ENCODE assay signal across 1 cellular context in the genomic region with DNA sequence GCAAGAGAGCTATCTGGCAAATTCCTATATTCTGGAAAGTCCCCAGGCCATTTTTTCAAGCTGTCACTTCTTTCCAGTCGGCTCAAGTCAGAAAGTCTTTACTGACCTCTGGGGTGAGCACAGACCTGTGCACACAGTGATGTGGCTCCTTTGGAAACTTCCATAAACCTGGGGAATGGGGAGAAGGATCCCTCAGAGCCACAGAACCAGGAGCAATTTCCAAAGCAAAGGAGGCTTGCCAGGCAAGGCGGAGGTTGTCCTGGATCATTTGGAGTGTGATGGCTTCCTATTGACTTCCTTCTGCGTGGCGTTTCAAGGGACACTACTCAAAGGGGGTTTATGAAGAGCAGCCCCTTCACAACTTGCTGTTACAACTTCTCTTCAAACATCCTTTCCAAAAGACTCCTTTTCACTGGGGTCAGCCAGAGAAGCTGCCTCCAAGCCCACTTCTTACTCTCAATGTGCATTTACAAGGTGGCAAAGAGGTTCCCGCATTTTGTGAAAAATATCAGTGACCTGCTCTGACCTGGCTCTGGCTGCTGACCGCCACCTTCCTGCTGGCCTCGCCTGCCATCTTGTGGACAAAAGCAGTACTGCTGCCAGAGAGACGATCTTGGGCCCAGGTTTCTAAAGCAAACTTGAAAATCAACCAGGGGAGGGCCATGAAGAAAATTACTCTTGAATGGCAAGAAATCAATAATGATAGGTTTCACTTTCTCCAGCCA.
TF ChIP-seq lines count a peak whose summit lies in the region.

No MANE protein-coding gene starts in this region.

TF ChIP-seq in HEK293, 187 proteins besides CTCF, POLR2A, EP300 and RAD21 (continued from another document):
- TF ChIP-seq, protein P1, sequence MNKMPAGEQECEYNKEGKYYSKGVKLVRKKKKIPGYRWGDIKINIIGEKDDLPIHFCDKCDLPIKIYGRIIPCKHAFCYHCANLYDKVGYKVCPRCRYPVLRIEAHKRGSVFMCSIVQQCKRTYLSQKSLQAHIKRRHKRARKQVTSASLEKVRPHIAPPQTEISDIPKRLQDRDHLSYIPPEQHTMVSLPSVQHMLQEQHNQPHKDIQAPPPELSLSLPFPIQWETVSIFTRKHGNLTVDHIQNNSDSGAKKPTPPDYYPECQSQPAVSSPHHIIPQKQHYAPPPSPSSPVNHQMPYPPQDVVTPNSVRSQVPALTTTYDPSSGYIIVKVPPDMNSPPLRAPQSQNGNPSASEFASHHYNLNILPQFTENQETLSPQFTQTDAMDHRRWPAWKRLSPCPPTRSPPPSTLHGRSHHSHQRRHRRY (tag by site-specific recombination; IDR thresholded peaks at IDR 0.05): no peak
- TF ChIP-seq ZSCAN23 (tag by site-specific recombination; IDR thresholded peaks at IDR 0.05) (no peak), YY2 (tag by site-specific recombination; IDR thresholded peaks at IDR 0.05) (no peak), ZNF501 (tag by site-specific recombination; IDR thresholded peaks at IDR 0.05) (no peak), ZNF335 (tag by site-specific recombination; conservative IDR thresholded peaks at IDR 0.05) (no peak), ZNF792 (tag by site-specific recombination; IDR thresholded peaks at IDR 0.05) (no peak), ZNF2 (tag by site-specific recombination; IDR thresholded peaks at IDR 0.05) (0 out of 2 replicates have a peak, but pooled peaks have one; percentile 22), ZNF530 (tag by site-specific recombination; IDR thresholded peaks at IDR 0.05; ENCODE audit: low read depth) (no peak), WT1 (tag by site-specific recombination; IDR thresholded peaks at IDR 0.05) (no peak), BCL11B (tag by site-specific recombination; IDR thresholded peaks at IDR 0.05; ENCODE audit: low read depth) (peak; percentile 76; the same call in 1 of the 2 replicates), ZNF664 (tag by site-specific recombination; IDR thresholded peaks at IDR 0.05) (no peak), ZNF747 (tag by site-specific recombination; IDR thresholded peaks at IDR 0.05) (no peak), ZNF548 (tag by site-specific recombination; IDR thresholded peaks at IDR 0.05) (no peak), ZNF561 (tag by site-specific recombination; IDR thresholded peaks at IDR 0.05; ENCODE audit: borderline replicate concordance) (0 out of 2 replicates have a peak, but pooled peaks have one; percentile 43), ZNF324 (tag by site-specific recombination; IDR thresholded peaks at IDR 0.05) (no peak), REPIN1 (tag by site-specific recombination; IDR thresholded peaks at IDR 0.05; ENCODE audit: low read depth) (no peak), SP2 (tag by site-specific recombination; IDR thresholded peaks at IDR 0.05) (no peak), BCL11A (tag by site-specific recombination; IDR thresholded peaks at IDR 0.05; ENCODE audit: low read depth) (0 out of 2 replicates have a peak, but pooled peaks have one; percentile 33)
- TF ChIP-seq, protein P2, sequence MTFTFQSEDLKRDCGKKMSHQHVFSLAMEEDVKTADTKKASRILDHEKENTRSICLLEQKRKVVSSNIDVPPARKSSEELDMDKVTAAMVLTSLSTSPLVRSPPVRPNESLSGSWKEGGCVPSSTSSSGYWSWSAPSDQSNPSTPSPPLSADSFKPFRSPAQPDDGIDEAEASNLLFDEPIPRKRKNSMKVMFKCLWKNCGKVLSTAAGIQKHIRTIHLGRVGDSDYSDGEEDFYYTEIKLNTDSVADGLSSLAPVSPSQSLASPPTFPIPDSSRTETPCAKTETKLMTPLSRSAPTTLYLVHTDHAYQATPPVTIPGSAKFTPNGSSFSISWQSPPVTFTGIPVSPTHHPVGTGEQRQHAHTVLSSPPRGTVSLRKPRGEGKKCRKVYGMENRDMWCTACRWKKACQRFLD (tag by site-specific recombination; IDR thresholded peaks at IDR 0.05): no peak
- TF ChIP-seq, protein P3, sequence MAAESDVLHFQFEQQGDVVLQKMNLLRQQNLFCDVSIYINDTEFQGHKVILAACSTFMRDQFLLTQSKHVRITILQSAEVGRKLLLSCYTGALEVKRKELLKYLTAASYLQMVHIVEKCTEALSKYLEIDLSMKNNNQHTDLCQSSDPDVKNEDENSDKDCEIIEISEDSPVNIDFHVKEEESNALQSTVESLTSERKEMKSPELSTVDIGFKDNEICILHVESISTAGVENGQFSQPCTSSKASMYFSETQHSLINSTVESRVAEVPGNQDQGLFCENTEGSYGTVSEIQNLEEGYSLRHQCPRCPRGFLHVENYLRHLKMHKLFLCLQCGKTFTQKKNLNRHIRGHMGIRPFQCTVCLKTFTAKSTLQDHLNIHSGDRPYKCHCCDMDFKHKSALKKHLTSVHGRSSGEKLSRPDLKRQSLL (tag by site-specific recombination; IDR thresholded peaks at IDR 0.05): no peak
- TF ChIP-seq, protein P4, sequence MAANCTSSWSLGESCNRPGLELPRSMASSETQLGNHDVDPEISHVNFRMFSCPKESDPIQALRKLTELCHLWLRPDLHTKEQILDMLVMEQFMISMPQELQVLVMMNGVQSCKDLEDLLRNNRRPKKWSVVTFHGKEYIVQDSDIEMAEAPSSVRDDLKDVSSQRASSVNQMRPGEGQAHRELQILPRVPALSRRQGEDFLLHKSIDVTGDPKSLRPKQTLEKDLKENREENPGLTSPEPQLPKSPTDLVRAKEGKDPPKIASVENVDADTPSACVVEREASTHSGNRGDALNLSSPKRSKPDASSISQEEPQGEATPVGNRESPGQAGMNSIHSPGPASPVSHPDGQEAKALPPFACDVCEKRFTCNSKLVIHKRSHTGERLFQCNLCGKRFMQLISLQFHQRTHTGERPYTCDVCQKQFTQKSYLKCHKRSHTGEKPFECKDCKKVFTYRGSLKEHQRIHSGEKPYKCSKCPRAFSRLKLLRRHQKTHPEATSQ (tag by site-specific recombination; IDR thresholded peaks at IDR 0.05): no peak
- TF ChIP-seq, protein P5, sequence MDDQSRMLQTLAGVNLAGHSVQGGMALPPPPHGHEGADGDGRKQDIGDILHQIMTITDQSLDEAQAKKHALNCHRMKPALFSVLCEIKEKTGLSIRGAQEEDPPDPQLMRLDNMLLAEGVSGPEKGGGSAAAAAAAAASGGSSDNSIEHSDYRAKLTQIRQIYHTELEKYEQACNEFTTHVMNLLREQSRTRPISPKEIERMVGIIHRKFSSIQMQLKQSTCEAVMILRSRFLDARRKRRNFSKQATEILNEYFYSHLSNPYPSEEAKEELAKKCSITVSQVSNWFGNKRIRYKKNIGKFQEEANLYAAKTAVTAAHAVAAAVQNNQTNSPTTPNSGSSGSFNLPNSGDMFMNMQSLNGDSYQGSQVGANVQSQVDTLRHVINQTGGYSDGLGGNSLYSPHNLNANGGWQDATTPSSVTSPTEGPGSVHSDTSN (CRISPR knock-in tag; IDR thresholded peaks at IDR 0.05): no peak
- TF ChIP-seq, protein P6, sequence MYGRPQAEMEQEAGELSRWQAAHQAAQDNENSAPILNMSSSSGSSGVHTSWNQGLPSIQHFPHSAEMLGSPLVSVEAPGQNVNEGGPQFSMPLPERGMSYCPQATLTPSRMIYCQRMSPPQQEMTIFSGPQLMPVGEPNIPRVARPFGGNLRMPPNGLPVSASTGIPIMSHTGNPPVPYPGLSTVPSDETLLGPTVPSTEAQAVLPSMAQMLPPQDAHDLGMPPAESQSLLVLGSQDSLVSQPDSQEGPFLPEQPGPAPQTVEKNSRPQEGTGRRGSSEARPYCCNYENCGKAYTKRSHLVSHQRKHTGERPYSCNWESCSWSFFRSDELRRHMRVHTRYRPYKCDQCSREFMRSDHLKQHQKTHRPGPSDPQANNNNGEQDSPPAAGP (tag by site-specific recombination; IDR thresholded peaks at IDR 0.05): no peak
- TF ChIP-seq, protein P7, sequence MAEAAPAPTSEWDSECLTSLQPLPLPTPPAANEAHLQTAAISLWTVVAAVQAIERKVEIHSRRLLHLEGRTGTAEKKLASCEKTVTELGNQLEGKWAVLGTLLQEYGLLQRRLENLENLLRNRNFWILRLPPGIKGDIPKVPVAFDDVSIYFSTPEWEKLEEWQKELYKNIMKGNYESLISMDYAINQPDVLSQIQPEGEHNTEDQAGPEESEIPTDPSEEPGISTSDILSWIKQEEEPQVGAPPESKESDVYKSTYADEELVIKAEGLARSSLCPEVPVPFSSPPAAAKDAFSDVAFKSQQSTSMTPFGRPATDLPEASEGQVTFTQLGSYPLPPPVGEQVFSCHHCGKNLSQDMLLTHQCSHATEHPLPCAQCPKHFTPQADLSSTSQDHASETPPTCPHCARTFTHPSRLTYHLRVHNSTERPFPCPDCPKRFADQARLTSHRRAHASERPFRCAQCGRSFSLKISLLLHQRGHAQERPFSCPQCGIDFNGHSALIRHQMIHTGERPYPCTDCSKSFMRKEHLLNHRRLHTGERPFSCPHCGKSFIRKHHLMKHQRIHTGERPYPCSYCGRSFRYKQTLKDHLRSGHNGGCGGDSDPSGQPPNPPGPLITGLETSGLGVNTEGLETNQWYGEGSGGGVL (tag by site-specific recombination; IDR thresholded peaks at IDR 0.05): no peak
- TF ChIP-seq, protein P8, sequence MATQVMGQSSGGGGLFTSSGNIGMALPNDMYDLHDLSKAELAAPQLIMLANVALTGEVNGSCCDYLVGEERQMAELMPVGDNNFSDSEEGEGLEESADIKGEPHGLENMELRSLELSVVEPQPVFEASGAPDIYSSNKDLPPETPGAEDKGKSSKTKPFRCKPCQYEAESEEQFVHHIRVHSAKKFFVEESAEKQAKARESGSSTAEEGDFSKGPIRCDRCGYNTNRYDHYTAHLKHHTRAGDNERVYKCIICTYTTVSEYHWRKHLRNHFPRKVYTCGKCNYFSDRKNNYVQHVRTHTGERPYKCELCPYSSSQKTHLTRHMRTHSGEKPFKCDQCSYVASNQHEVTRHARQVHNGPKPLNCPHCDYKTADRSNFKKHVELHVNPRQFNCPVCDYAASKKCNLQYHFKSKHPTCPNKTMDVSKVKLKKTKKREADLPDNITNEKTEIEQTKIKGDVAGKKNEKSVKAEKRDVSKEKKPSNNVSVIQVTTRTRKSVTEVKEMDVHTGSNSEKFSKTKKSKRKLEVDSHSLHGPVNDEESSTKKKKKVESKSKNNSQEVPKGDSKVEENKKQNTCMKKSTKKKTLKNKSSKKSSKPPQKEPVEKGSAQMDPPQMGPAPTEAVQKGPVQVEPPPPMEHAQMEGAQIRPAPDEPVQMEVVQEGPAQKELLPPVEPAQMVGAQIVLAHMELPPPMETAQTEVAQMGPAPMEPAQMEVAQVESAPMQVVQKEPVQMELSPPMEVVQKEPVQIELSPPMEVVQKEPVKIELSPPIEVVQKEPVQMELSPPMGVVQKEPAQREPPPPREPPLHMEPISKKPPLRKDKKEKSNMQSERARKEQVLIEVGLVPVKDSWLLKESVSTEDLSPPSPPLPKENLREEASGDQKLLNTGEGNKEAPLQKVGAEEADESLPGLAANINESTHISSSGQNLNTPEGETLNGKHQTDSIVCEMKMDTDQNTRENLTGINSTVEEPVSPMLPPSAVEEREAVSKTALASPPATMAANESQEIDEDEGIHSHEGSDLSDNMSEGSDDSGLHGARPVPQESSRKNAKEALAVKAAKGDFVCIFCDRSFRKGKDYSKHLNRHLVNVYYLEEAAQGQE (tag by site-specific recombination; IDR thresholded peaks at IDR 0.05): no peak
- TF ChIP-seq, protein P9, sequence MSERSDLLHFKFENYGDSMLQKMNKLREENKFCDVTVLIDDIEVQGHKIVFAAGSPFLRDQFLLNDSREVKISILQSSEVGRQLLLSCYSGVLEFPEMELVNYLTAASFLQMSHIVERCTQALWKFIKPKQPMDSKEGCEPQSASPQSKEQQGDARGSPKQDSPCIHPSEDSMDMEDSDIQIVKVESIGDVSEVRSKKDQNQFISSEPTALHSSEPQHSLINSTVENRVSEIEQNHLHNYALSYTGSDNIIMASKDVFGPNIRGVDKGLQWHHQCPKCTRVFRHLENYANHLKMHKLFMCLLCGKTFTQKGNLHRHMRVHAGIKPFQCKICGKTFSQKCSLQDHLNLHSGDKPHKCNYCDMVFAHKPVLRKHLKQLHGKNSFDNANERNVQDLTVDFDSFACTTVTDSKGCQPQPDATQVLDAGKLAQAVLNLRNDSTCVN (tag by site-specific recombination; optimal IDR thresholded peaks at IDR 0.05): no peak
- TF ChIP-seq, protein P10, sequence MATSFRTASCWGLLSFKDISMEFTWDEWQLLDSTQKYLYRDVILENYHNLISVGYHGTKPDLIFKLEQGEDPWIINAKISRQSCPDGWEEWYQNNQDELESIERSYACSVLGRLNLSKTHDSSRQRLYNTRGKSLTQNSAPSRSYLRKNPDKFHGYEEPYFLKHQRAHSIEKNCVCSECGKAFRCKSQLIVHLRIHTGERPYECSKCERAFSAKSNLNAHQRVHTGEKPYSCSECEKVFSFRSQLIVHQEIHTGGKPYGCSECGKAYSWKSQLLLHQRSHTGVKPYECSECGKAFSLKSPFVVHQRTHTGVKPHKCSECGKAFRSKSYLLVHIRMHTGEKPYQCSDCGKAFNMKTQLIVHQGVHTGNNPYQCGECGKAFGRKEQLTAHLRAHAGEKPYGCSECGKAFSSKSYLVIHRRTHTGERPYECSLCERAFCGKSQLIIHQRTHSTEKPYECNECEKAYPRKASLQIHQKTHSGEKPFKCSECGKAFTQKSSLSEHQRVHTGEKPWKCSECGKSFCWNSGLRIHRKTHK (tag by site-specific recombination; IDR thresholded peaks at IDR 0.05): no peak
TF ChIP-seq in HEK293: peak in this region for 6.
